ENCODE assay signal across 8 cellular contexts in genomic region chr3:141876381-141876890, GRCh38. TPM values are rescaled to one million over a fixed set of nuclear protein-coding genes. Genes with fewer than 3 reads are reported as not detected.
DNase-seq lines count a peak whose midpoint lies in the region; ATAC-seq and TF ChIP-seq lines count a peak whose summit lies in the region.

ATP1B3 (plus strand) TSS chr3:141876643; CDS start chr3:141876802, 159 bp downstream.

- H4K20me1 ChIP-seq in PC-9 (ENCODE audit: insufficient read depth) = no peaks in the 10 kb centered on the region; the same call in 1 of the 2 replicates

- intact Hi-C loops in PC-9 (cut with micrococcal nuclease; ENCODE audit: unreplicated experiment) = loop anchor here (10.0 kb wide), 1 partner anchor 392 kb away; the partner anchor contains the start of gene RASA2
- intact Hi-C loops in esophagus muscularis mucosa (cut with DNase I) = loop anchor here (10.0 kb wide), 1 partner anchor 422 kb away; no protein-coding TSS in a partner anchor

- no peaks in the 10 kb centered on the region for H3K9me3 Mint-ChIP-seq in activated T-cell treated with anti-CD3 and anti-CD28 coated beads, Interleukin-2, amount 50 U/mL, for 24 hours

- peaks cover 10% of the 10 kb centered on the region; the same call in 1 of the 2 replicates for H3F3A ChIP-seq in PC-9 (ENCODE audit: insufficient read depth, low read depth)

- H3K4me3 ChIP-seq in HUES48 (ENCODE audit: low read depth, low read length) = peak within 1 kb of the TSS; percentile 81
- peak within 1 kb of the TSS; percentile 92 for H3K4me3 ChIP-seq in PC-9
- H3K4me3 ChIP-seq in esophagus muscularis mucosa = peak within 1 kb of the TSS; percentile 83 to 95 (median 93)

- no CpG with 5 or more reads among the region's 69 CpGs for WGBS in esophagus muscularis mucosa

- peaks cover 43% of the 10 kb centered on the region for H3K79me2 ChIP-seq in PC-9 (ENCODE audit: low read depth)

- H3K27me3 ChIP-seq in HUES48 (ENCODE audit: control insufficient read depth, insufficient read depth, low read length) (no peaks in the 10 kb centered on the region), PC-9 (ENCODE audit: insufficient read depth, low read depth) (no peaks in the 10 kb centered on the region), esophagus muscularis mucosa (no peaks in the 10 kb centered on the region)

- no peaks in the 10 kb centered on the region for H3K27me3 Mint-ChIP-seq in activated T-cell treated with anti-CD3 and anti-CD28 coated beads, Interleukin-2, amount 50 U/mL, for 24 hours

- POLR2A ChIA-PET in PC-9 (lab: Charles Lee; ENCODE audit: unreplicated experiment) = interaction anchor here (0.6 kb wide), 3 partner anchors 21 to 487 kb away, joined by 3 to 6 read pairs (median 5); no protein-coding TSS in a partner anchor

- peak within 1 kb of the TSS; percentile 93 for H3K4me3 Mint-ChIP-seq in activated T-cell treated with anti-CD3 and anti-CD28 coated beads, Interleukin-2, amount 50 U/mL, for 24 hours

- DNase-seq in DMS 273 treated with DMSO at 0.1 percent for 48 hours (lab: John Stamatoyannopoulos, UW) = peak; percentile 78
- DNase-seq in PC-9 = peak; percentile 49 to 89
- peak; percentile 87 for DNase-seq in activated T-cell treated with anti-CD3 and anti-CD28 coated beads, Interleukin-2, amount 50 U/mL, for 24 hours
- peak; percentile 92 for DNase-seq in esophagus muscularis mucosa (ENCODE audit: extremely low spot score)
- peak; percentile 85 for DNase-seq in myocyte (ENCODE audit: low read depth)
- DNase-seq in stimulated activated CD8-positive, alpha-beta memory T cell treated with anti-CD3 and anti-CD28 coated beads, Interleukin-7, amount 100 ng/mL, for 4 hours (ENCODE audit: low read depth in 2 of 2) = peak; percentile 60 to 82

- peak within 1 kb of the TSS; percentile 98 for H3K27ac Mint-ChIP-seq in activated T-cell treated with anti-CD3 and anti-CD28 coated beads, Interleukin-2, amount 50 U/mL, for 24 hours

- peak; percentile 60 for TF ChIP-seq POLR2A in esophagus muscularis mucosa (IDR thresholded peaks at IDR 0.05; ENCODE audit: low read depth)

- peak within 1 kb of the TSS; percentile 88 for H3K4me2 ChIP-seq in PC-9

- ATAC-seq in GM21423 (IDR thresholded peaks at IDR 0.05; ENCODE audit: unreplicated experiment) = peak; percentile 76

- H3K36me3 Mint-ChIP-seq in activated T-cell treated with anti-CD3 and anti-CD28 coated beads, Interleukin-2, amount 50 U/mL, for 24 hours (ENCODE audit: low read depth) = peaks cover 49% of the 10 kb centered on the region

- no peak for TF ChIP-seq CTCF in PC-9 (conservative IDR thresholded peaks at IDR 0.05)
- TF ChIP-seq CTCF in esophagus muscularis mucosa (IDR thresholded peaks at IDR 0.05) = peak in 1 of 3 experiments; percentile 3

- no TSS peak for BruUV-seq in PC-9 (replicated peaks; lab: Mats Ljungman, UMichigan)

- H3K9me3 ChIP-seq in HUES48 (ENCODE audit: control insufficient read depth, insufficient read depth, low read length) = no peaks in the 10 kb centered on the region
- H3K9me3 ChIP-seq in PC-9 (ENCODE audit: insufficient read depth, low read depth) = no peaks in the 10 kb centered on the region
- no peaks in the 10 kb centered on the region for H3K9me3 ChIP-seq in esophagus muscularis mucosa

- H3K4me1 ChIP-seq in HUES48 (ENCODE audit: control insufficient read depth, insufficient read depth, low read length) = peaks cover 13% of the 10 kb centered on the region; the same call in 1 of the 2 replicates
- H3K4me1 ChIP-seq in PC-9 (replicated peaks; ENCODE audit: insufficient read depth) = peaks cover 20% of the 10 kb centered on the region
- peaks cover 26 to 28% (median 27%) of the 10 kb centered on the region in 4 donors for H3K4me1 ChIP-seq in esophagus muscularis mucosa

- H3K27ac ChIP-seq in HUES48 (ENCODE audit: low read depth, low read length) (peak within 1 kb of the TSS; percentile 88), PC-9 (peak within 1 kb of the TSS; percentile 45; the same call in 1 of the 2 replicates), esophagus muscularis mucosa (replicated peaks in 1 of 4) (peak within 1 kb of the TSS; percentile 99 to 100 (median 100))

- peaks cover 41% of the 10 kb centered on the region for H3K4me1 Mint-ChIP-seq in activated T-cell treated with anti-CD3 and anti-CD28 coated beads, Interleukin-2, amount 50 U/mL, for 24 hours (ENCODE audit: low read depth)

- no peak for TF ChIP-seq EP300 in esophagus muscularis mucosa (IDR thresholded peaks at IDR 0.05)

- H3K9ac ChIP-seq in HUES48 (ENCODE audit: low read depth, low read length) = peak within 1 kb of the TSS; percentile 70

- peak within 1 kb of the TSS; percentile 94 for H2AFZ ChIP-seq in PC-9

- H3K36me3 ChIP-seq in HUES48 (ENCODE audit: control insufficient read depth, insufficient read depth, low read length) = peaks cover 10% of the 10 kb centered on the region
- no peaks in the 10 kb centered on the region for H3K36me3 ChIP-seq in PC-9 (ENCODE audit: low read depth)
- H3K36me3 ChIP-seq in esophagus muscularis mucosa = no peaks in the 10 kb centered on the region

- CTCF ChIA-PET in PC-9 (lab: Charles Lee) = no interaction called here

- H3K9me2 ChIP-seq in PC-9 (ENCODE audit: insufficient read depth) = no peaks in the 10 kb centered on the region

RNA-seq across cellular contexts. Expression of gene ATP1B3, which starts in this region (rescaled TPM):
- total RNA-seq in PC-9 (2021) (54.3 and 69.7 TPM in 2 replicates), esophagus muscularis mucosa (10 to 100 TPM; 32.5 to 61.0 (median 41.7) TPM), myocyte (83.4 and 141 TPM in 2 replicates)
- polyA plus RNA-seq in myocyte (2012) = 181 TPM

Comparison
In these comparisons a context has a peak if more than half of its experiments do, and no peak if none do; other contexts are left out.
1. Peak in every context shown above with its lines: DNase-seq, ATAC-seq, H3K4me3 ChIP-seq and H3K27ac ChIP-seq.
2. H3K27ac ChIP-seq: peak in every context shown above with its lines; median percentile 100 in esophagus muscularis mucosa; 88 in HUES48; 45 in PC-9.